ENCODE assay signal across 14 cellular contexts in the genomic region with DNA sequence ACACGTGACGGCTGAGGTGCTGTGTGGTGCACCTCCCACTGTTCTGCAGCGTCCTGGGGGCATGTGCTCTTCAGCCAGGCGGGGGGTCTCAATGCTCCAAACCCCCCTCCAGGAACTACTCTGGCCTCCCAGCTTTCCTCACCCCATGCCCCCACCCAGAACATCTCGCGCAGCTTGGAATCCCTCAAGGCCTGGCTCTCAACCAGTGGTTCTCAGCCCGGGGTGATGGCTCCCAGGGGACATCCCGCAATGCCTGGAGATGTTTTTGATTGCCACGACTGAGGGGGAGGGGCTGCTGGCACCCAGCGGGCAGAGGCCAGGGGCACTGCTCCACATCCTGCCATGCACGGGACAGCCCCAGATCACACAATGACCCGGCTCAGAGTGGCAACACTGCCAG.
A peak's percentile ranks its signal among the peaks of the same experiment; 100 is the strongest.
DNase-seq lines count a peak whose midpoint lies in the region; ATAC-seq and TF ChIP-seq lines count a peak whose summit lies in the region.
"Had no signal": no experiment of that assay in that cellular context is flagged by ENCODE, and none has a peak within 500 bp of the region (broad histone marks: within the 10 kb centered on the region; RNA-seq: fewer than 3 reads in every experiment).

No MANE protein-coding gene starts in this region.

- POLR2A ChIA-PET in PC-3 (lab: Charles Lee; ENCODE audit: unreplicated experiment): no interaction called here

- TF ChIP-seq CTCF in body of pancreas (IDR thresholded peaks at IDR 0.05): no peak
- no peak for TF ChIP-seq CTCF in gastrocnemius medialis (IDR thresholded peaks at IDR 0.05 in 4 of 5, conservative IDR thresholded peaks at IDR 0.05 in 1 of 5)
- TF ChIP-seq CTCF in omental fat pad (IDR thresholded peaks at IDR 0.05): no peak
- no peak for TF ChIP-seq CTCF in PC-3 (conservative IDR thresholded peaks at IDR 0.05; ENCODE audit: low read depth, low read length)

- peak overlapping the region in 6 of 11 experiments; percentile 23 to 78 (median 55); a peak in 8 of 22 replicates for H3K27ac ChIP-seq in BLaER1 treated with 17β-estradiol and CSF1 and Interleukin-3, amounts not matched to agents 10 nM and 100 nM
- H3K27ac ChIP-seq in Karpas-422 (ENCODE audit: low read length) (peak overlapping the region; percentile 97), body of pancreas (peak overlapping the region; percentile 10 to 84 (median 30)), gastrocnemius medialis (peak overlapping the region in 3 of 4 donors; percentile 14 to 73 (median 57)), PC-3 (ENCODE audit: low read length) (no peak overlapping the region)
- H3K27ac ChIP-seq: GM23248 had no signal

- DNase-seq in Karpas-422: no peak
- DNase-seq in body of pancreas: no peak
- DNase-seq in gastrocnemius medialis: no peak
- no peak for DNase-seq in omental fat pad (ENCODE audit: low spot score)
- no peak for DNase-seq in PC-3
- no peak for DNase-seq in amygdala (lab: John Stamatoyannopoulos, UW)
- DNase-seq: CD8-positive, alpha-beta T cell; DMS79; GM23248; HCEC 1CT; KBM-7; NCI-H1048; NCI-H1694 treated with DMSO at 0.1 percent for 48 hours had no signal

- H3K4me3 ChIP-seq in BLaER1 treated with 17β-estradiol and CSF1 and Interleukin-3, amounts not matched to agents 10 nM and 100 nM: peak overlapping the region in 3 of 10 experiments; percentile 4 to 19 (median 15); a peak in 2 of 20 replicates
- peak overlapping the region; percentile 6; the same call in 1 of the 2 replicates for H3K4me3 ChIP-seq in Karpas-422 (ENCODE audit: low read length)
- no peak overlapping the region for H3K4me3 ChIP-seq in body of pancreas
- no peak overlapping the region for H3K4me3 ChIP-seq in gastrocnemius medialis
- no peak overlapping the region for H3K4me3 ChIP-seq in PC-3 (ENCODE audit: low read length)
- H3K4me3 ChIP-seq: GM23248 had no signal

- no peak for TF ChIP-seq POLR2A in body of pancreas (IDR thresholded peaks at IDR 0.05)
- no peak for TF ChIP-seq POLR2A in gastrocnemius medialis (IDR thresholded peaks at IDR 0.05)

- 40 to 66% methylated on average over 2 to 12 of the region's 12 CpGs for WGBS in body of pancreas, 2 donors

- BruUV-seq in PC-3 (replicated peaks; lab: Mats Ljungman, UMichigan): no TSS peak

- peaks cover 63 to 100% (median 94%) of the 10 kb centered on the region in 10 experiments for H3K4me1 ChIP-seq in BLaER1 treated with 17β-estradiol and CSF1 and Interleukin-3, amounts not matched to agents 10 nM and 100 nM
- H3K4me1 ChIP-seq in Karpas-422 (ENCODE audit: low read length): peaks cover 100% of the 10 kb centered on the region
- H3K4me1 ChIP-seq in body of pancreas: peaks cover 90% of the 10 kb centered on the region
- H3K4me1 ChIP-seq in gastrocnemius medialis: peaks cover 0 to 12% of the 10 kb centered on the region in 2 donors
- no peaks in the 10 kb centered on the region for H3K4me1 ChIP-seq in PC-3 (ENCODE audit: insufficient read depth, low read length)

- H3K9me2 ChIP-seq in Karpas-422 (replicated peaks; ENCODE audit: insufficient read depth, low read length): no peaks in the 10 kb centered on the region
- no peaks in the 10 kb centered on the region for H3K9me2 ChIP-seq in PC-3 (replicated peaks; ENCODE audit: low read length)

- peak overlapping the region; percentile 46 to 93 (median 89) for H3K4me2 ChIP-seq in BLaER1 treated with 17β-estradiol and CSF1 and Interleukin-3, amounts not matched to agents 10 nM and 100 nM
- peak overlapping the region; percentile 78 for H3K4me2 ChIP-seq in Karpas-422 (ENCODE audit: low read depth, low read length, poor library complexity, severe bottlenecking)
- H3K4me2 ChIP-seq in PC-3 (ENCODE audit: low read length): no peak overlapping the region

- CTCF ChIA-PET in PC-3 (lab: Charles Lee): no interaction called here

- peak overlapping the region in 5 of 11 experiments; percentile 4 to 49 (median 34); a peak in 8 of 22 replicates for H3K9ac ChIP-seq in BLaER1 treated with 17β-estradiol and CSF1 and Interleukin-3, amounts not matched to agents 10 nM and 100 nM
- H3K9ac ChIP-seq in Karpas-422 (ENCODE audit: low read length) (peak overlapping the region; percentile 74), PC-3 (ENCODE audit: low read length) (no peak overlapping the region)
- H3K9ac ChIP-seq: GM23248 had no signal

- intact Hi-C loops in body of pancreas (cut with DNase I) (no loop called here), gastrocnemius medialis (cut with DNase I; ENCODE audit: low total_unique reads) (no loop called here), PC-3 (cut with micrococcal nuclease) (no loop called here)

- H3F3A ChIP-seq in PC-3 (ENCODE audit: low read length, unreplicated experiment): no peaks in the 10 kb centered on the region

- ATAC-seq in body of pancreas: no peak
- no peak for ATAC-seq in gastrocnemius medialis
- no peak for ATAC-seq in omental fat pad (ENCODE audit: low FRiP score)
- no peak for ATAC-seq in PC-3
- ATAC-seq: CD8-positive, alpha-beta T cell had no signal

- H3K79me2 ChIP-seq in Karpas-422 (ENCODE audit: low read length) (peaks cover 49% of the 10 kb centered on the region), PC-3 (ENCODE audit: low read length) (no peaks in the 10 kb centered on the region)

- H3K36me3 ChIP-seq in BLaER1 treated with 17β-estradiol and CSF1 and Interleukin-3, amounts not matched to agents 10 nM and 100 nM: no peaks in the 10 kb centered on the region
- H3K36me3 ChIP-seq in Karpas-422 (ENCODE audit: insufficient read depth, low read length): no peaks in the 10 kb centered on the region
- H3K36me3 ChIP-seq in body of pancreas (replicated peaks in 1 of 2; ENCODE audit: insufficient read depth in 1 of 2, low read depth in 2 of 2): no peaks in the 10 kb centered on the region
- H3K36me3 ChIP-seq in gastrocnemius medialis: no peaks in the 10 kb centered on the region
- no peaks in the 10 kb centered on the region for H3K36me3 ChIP-seq in PC-3 (ENCODE audit: low read depth, low read length)

- peaks cover 0 to 22% (median 12%) of the 10 kb centered on the region in 11 experiments; a peak in 15 of 22 replicates for H3K9me3 ChIP-seq in BLaER1 treated with 17β-estradiol and CSF1 and Interleukin-3, amounts not matched to agents 10 nM and 100 nM (replicated peaks in 1 of 11)
- H3K9me3 ChIP-seq in Karpas-422 (ENCODE audit: low read length) (no peaks in the 10 kb centered on the region), body of pancreas (no peaks in the 10 kb centered on the region), gastrocnemius medialis (no peaks in the 10 kb centered on the region), PC-3 (ENCODE audit: low read length) (no peaks in the 10 kb centered on the region)

- H2AFZ ChIP-seq in Karpas-422 (ENCODE audit: low read length) (no peak overlapping the region), PC-3 (ENCODE audit: low read length) (no peak overlapping the region)
- H2AFZ ChIP-seq: GM23248 had no signal

- in situ Hi-C loops in gastrocnemius medialis (cut with MboI; ENCODE audit: low sequenced_read_pairs in 4 of 4): no loop called here

- H4K20me1 ChIP-seq in BLaER1 treated with 17β-estradiol and CSF1 and Interleukin-3, amounts not matched to agents 10 nM and 100 nM: no peaks in the 10 kb centered on the region; a peak in 2 of 22 replicates
- no peaks in the 10 kb centered on the region for H4K20me1 ChIP-seq in Karpas-422 (ENCODE audit: insufficient read depth, low read depth, low read length)
- H4K20me1 ChIP-seq in PC-3 (ENCODE audit: low read length): no peaks in the 10 kb centered on the region

- H3K27me3 ChIP-seq in BLaER1 treated with 17β-estradiol and CSF1 and Interleukin-3, amounts not matched to agents 10 nM and 100 nM: no peaks in the 10 kb centered on the region
- H3K27me3 ChIP-seq in Karpas-422 (ENCODE audit: low read length): no peaks in the 10 kb centered on the region
- no peaks in the 10 kb centered on the region for H3K27me3 ChIP-seq in body of pancreas
- H3K27me3 ChIP-seq in gastrocnemius medialis: no peaks in the 10 kb centered on the region
- H3K27me3 ChIP-seq in PC-3 (ENCODE audit: low read length): no peaks in the 10 kb centered on the region
